In the genomic region with DNA sequence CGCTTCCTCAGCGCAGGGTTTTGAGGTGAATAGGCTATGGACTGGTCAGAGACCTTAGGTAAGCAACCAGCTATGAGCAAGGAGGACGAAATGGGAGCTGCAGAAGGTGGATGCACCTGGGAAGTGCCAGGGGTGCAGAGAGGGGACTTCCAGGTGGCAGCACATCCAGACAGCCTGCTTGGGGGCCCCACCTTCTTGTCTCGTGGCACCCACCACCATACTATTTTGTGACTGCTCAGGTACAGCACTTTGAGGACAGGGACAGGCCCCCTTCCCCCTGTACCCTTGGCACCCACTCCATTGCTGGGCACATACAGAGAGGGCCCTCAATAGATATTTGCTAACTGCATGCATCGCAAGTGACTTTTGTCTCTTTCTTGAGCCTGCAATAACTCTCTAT, we compare ENCODE assay signal across 27 cellular contexts. TPM values are rescaled to one million over a fixed set of nuclear protein-coding genes. Genes with fewer than 3 reads are reported as not detected.
"Had no signal": no experiment of that assay in that cellular context is flagged by ENCODE, and none has a peak within 500 bp of the region (broad histone marks: within the 10 kb centered on the region; RNA-seq: fewer than 3 reads in every experiment).

No MANE protein-coding gene starts in this region.

- H3K27ac Mint-ChIP-seq: activated CD8-positive, alpha-beta T cell treated with anti-CD3 and anti-CD28 coated beads, Interleukin-2, amount 10 ng/mL, durations not matched to agents 7 days and 5 days; activated naive CD8-positive, alpha-beta T cell treated with anti-CD3 and anti-CD28 coated beads, Interleukin-2, amount 10 ng/mL, durations not matched to agents 7 days and 5 days; T-helper 1 cell treated with Interleukin-12 subunit alpha and Interleukin-12 subunit beta and Interleukin-4 antibody, amounts not matched to agents 30 μg/mL and 1 μg/mL, for 36 hours; WTC11 had no signal

- H3K27me3 ChIP-seq: adrenal gland, breast epithelium had no signal

- H3K4me3 ChIP-seq: adrenal gland, breast epithelium had no signal

- H3K27ac ChIP-seq: adrenal gland, breast epithelium had no signal

- DNase-seq: activated CD4-positive, alpha-beta T cell treated with anti-CD3 and anti-CD28 coated beads for 48 hours; activated CD4-positive, alpha-beta T cell treated with anti-CD3 and anti-CD28 coated beads, Interleukin-2, amount 50 U/mL, for 4 hours; activated CD4-positive, CD25-positive, alpha-beta regulatory T cell treated with anti-CD3 and anti-CD28 coated beads, Interleukin-2, amount 50 U/mL, for 72 hours; activated CD8-positive, alpha-beta memory T cell treated with anti-CD3 and anti-CD28 coated beads, Interleukin-2, amount 50 U/mL, for 48 hours; activated CD8-positive, alpha-beta T cell treated with anti-CD3 and anti-CD28 coated beads, Interleukin-2, amount 10 ng/mL, durations not matched to agents 7 days and 5 days; activated naive CD4-positive, alpha-beta T cell treated with anti-CD3 and anti-CD28 coated beads, Interleukin-2, amount 50 U/mL, for 16 hours; activated naive CD8-positive, alpha-beta T cell treated with anti-CD3 and anti-CD28 coated beads, Interleukin-2, amount 10 ng/mL, durations not matched to agents 7 days and 5 days; activated T-cell treated with anti-CD3 and anti-CD28 coated beads, Interleukin-2, amount 50 U/mL, for 1 hour; adrenal gland; anterior cingulate cortex; caudate nucleus; KG1; NCI-H1092 treated with DMSO at 0.1 percent for 48 hours; NCI-H1417 treated with DMSO at 0.1 percent for 48 hours; NCI-H1694; NCI-H2029; NCI-H510A treated with DMSO at 0.1 percent for 48 hours; NCI-H69; PC-3; SHP77 had no signal

- H3K36me3 ChIP-seq: adrenal gland, breast epithelium had no signal

- ATAC-seq: activated CD8-positive, alpha-beta T cell treated with anti-CD3 and anti-CD28 coated beads, Interleukin-2, amount 10 ng/mL, durations not matched to agents 7 days and 5 days; PC-3 had no signal

- FAIRE-seq: RCC 7860 had no signal

- H3K9me3 ChIP-seq: adrenal gland, breast epithelium had no signal

- H3K36me3 Mint-ChIP-seq: activated naive CD8-positive, alpha-beta T cell treated with anti-CD3 and anti-CD28 coated beads, Interleukin-2, amount 10 ng/mL, durations not matched to agents 7 days and 5 days; WTC11 had no signal

- H3K4me1 ChIP-seq: adrenal gland, breast epithelium had no signal

- H3K4me3 Mint-ChIP-seq: activated CD8-positive, alpha-beta T cell treated with anti-CD3 and anti-CD28 coated beads, Interleukin-2, amount 10 ng/mL, durations not matched to agents 7 days and 5 days; activated naive CD8-positive, alpha-beta T cell treated with anti-CD3 and anti-CD28 coated beads, Interleukin-2, amount 10 ng/mL, durations not matched to agents 7 days and 5 days; T-helper 1 cell treated with Interleukin-12 subunit alpha and Interleukin-12 subunit beta and Interleukin-4 antibody, amounts not matched to agents 30 μg/mL and 1 μg/mL, for 36 hours; WTC11 had no signal

RNA-seq across cellular contexts. Expression of gene KISS1, which starts 0.8 kb away (rescaled TPM):
- total RNA-seq: activated CD8-positive, alpha-beta T cell treated with anti-CD3 and anti-CD28 coated beads, Interleukin-2, amount 10 ng/mL, durations not matched to agents 7 days and 5 days; activated naive CD8-positive, alpha-beta T cell treated with anti-CD3 and anti-CD28 coated beads, Interleukin-2, amount 10 ng/mL, durations not matched to agents 7 days and 5 days; adrenal gland; breast epithelium; LHCN-M2; MCF 10A; SK-MEL-5 had no signal

RNA-seq across cellular contexts. Expression of gene GOLT1A, which starts 16.7 kb away (rescaled TPM):
- total RNA-seq: activated CD8-positive, alpha-beta T cell treated with anti-CD3 and anti-CD28 coated beads, Interleukin-2, amount 10 ng/mL, durations not matched to agents 7 days and 5 days; activated naive CD8-positive, alpha-beta T cell treated with anti-CD3 and anti-CD28 coated beads, Interleukin-2, amount 10 ng/mL, durations not matched to agents 7 days and 5 days; LHCN-M2; SK-MEL-5 had no signal

RNA-seq across cellular contexts. Expression of gene REN, which starts 30.9 kb away (rescaled TPM):
- total RNA-seq: activated CD8-positive, alpha-beta T cell treated with anti-CD3 and anti-CD28 coated beads, Interleukin-2, amount 10 ng/mL, durations not matched to agents 7 days and 5 days; activated naive CD8-positive, alpha-beta T cell treated with anti-CD3 and anti-CD28 coated beads, Interleukin-2, amount 10 ng/mL, durations not matched to agents 7 days and 5 days; breast epithelium; LHCN-M2; MCF 10A; SK-MEL-5; WTC11 had no signal
